In the genomic region with DNA sequence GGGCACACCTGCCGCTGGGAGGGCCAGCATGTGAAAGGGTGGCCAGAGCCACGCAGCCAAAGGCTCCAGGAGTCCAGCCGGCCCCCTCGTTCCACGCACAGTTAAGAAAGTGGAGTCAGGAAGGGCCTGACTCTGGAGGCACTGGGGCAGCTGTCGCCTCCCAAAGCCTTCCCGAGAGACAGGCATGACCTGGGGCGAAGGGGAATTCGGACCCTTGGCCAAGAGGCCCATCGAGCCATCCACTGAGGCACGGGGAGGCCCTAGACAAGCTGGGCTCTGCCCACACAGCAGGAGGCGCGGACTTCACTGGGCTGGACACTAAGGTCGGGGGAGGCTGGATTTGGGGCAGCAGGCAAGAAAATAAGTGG, we compare ENCODE assay signal across 17 cellular contexts. TPM values are rescaled to one million over a fixed set of nuclear protein-coding genes. Genes with fewer than 3 reads are reported as not detected.
DNase-seq lines count a peak whose midpoint lies in the region; ATAC-seq, FAIRE-seq and TF ChIP-seq lines count a peak whose summit lies in the region.
"Had no signal": no experiment of that assay in that cellular context is flagged by ENCODE, and none has a peak within 500 bp of the region (broad histone marks: within the 10 kb centered on the region; RNA-seq: fewer than 3 reads in every experiment).

No MANE protein-coding gene starts in this region.

- H3K9me3 ChIP-seq in right atrium auricular region (no peaks in the 10 kb centered on the region), kidney (ENCODE audit: control insufficient read depth in 1 of 2, low read length in 2 of 2) (no peaks in the 10 kb centered on the region), ovary (no peaks in the 10 kb centered on the region), vagina (no peaks in the 10 kb centered on the region)
- H3K9me3 ChIP-seq: adrenal gland had no signal

- no peak for TF ChIP-seq CTCF in right atrium auricular region (IDR thresholded peaks at IDR 0.05)
- TF ChIP-seq CTCF in kidney (IDR thresholded peaks at IDR 0.05; ENCODE audit: borderline replicate concordance, extremely low read depth, insufficient read depth), result no peak
- no peak for TF ChIP-seq CTCF in ovary (IDR thresholded peaks at IDR 0.05)
- TF ChIP-seq CTCF in vagina (IDR thresholded peaks at IDR 0.05), result no peak

- no peak overlapping the region for H3K27ac ChIP-seq in right atrium auricular region
- peak overlapping the region in 1 of 2 donors; percentile 37 for H3K27ac ChIP-seq in kidney (ENCODE audit: low read depth in 2 of 2, low read length in 2 of 2)
- peak overlapping the region; percentile 53 to 83 for H3K27ac ChIP-seq in ovary
- H3K27ac ChIP-seq in vagina, result peak overlapping the region; percentile 80

- 70 to 82% (median 75%) methylated on average over 14 of the region's 14 CpGs for WGBS in ovary, 3 donors

- H3K9ac ChIP-seq in kidney (ENCODE audit: low read length in 2 of 2), result no peak overlapping the region

- H3K27me3 ChIP-seq in right atrium auricular region, result no peaks in the 10 kb centered on the region
- H3K27me3 ChIP-seq in ovary, result no peaks in the 10 kb centered on the region
- no peaks in the 10 kb centered on the region for H3K27me3 ChIP-seq in vagina
- H3K27me3 ChIP-seq: adrenal gland had no signal

- TF ChIP-seq EP300 in ovary (IDR thresholded peaks at IDR 0.05), result no peak

- ATAC-seq in left cardiac atrium (no peak), HG02870 (IDR thresholded peaks at IDR 0.05; ENCODE audit: unreplicated experiment) (no peak)
- ATAC-seq: activated CD8-positive, alpha-beta T cell treated with anti-CD3 and anti-CD28 coated beads for 36 hours had no signal

- H3K4me3 ChIP-seq in right atrium auricular region, result no peak overlapping the region
- no peak overlapping the region for H3K4me3 ChIP-seq in kidney (ENCODE audit: low read length in 2 of 2)
- H3K4me3 ChIP-seq in ovary, result no peak overlapping the region
- H3K4me3 ChIP-seq in vagina, result no peak overlapping the region
- H3K4me3 ChIP-seq: adrenal gland had no signal

- H3K36me3 ChIP-seq in right atrium auricular region, result no peaks in the 10 kb centered on the region
- no peaks in the 10 kb centered on the region for H3K36me3 ChIP-seq in kidney (ENCODE audit: control insufficient read depth in 1 of 2, insufficient read depth in 2 of 2, low read length in 2 of 2)
- no peaks in the 10 kb centered on the region for H3K36me3 ChIP-seq in ovary
- H3K36me3 ChIP-seq in vagina, result no peaks in the 10 kb centered on the region
- H3K36me3 ChIP-seq: adrenal gland had no signal

- DNase-seq in right atrium auricular region (ENCODE audit: low spot score) (peak; percentile 56), left cardiac atrium (no peak), kidney (peak; percentile 81), ovary (peak in 1 of 5 donors; percentile 59), vagina (ENCODE audit: extremely low spot score in 2 of 2) (peak; percentile 85 to 94), NCI-H748 treated with DMSO at 0.1 percent for 48 hours (lab: John Stamatoyannopoulos, UW) (no peak)
- DNase-seq in stimulated activated CD4-positive, alpha-beta T cell treated with anti-CD3 and anti-CD28 coated beads, Interleukin-1b, Interleukin-23, amount 100 ng/mL, for 48 hours, result no peak
- DNase-seq: activated CD8-positive, alpha-beta T cell treated with anti-CD3 and anti-CD28 coated beads for 36 hours; central memory CD4-positive, alpha-beta T cell; KG1; mammary epithelial cell; stimulated activated naive CD4-positive, alpha-beta T cell had no signal

- intact Hi-C loops in left cardiac atrium (cut with DNase I), result no loop called here
- intact Hi-C loops in kidney (cut with DNase I), result no loop called here
- intact Hi-C loops in ovary (cut with DNase I), result loop anchor here in 3 of 4 donors (1.0 to 5.0 kb wide), 4 partner anchors 33 to 852 kb away; a partner anchor contains a TSS
- intact Hi-C loops in vagina (cut with DNase I), result loop anchor here (1.0 kb wide), 1 partner anchor 27 kb away; no protein-coding TSS in a partner anchor

- TF ChIP-seq POLR2A in ovary (IDR thresholded peaks at IDR 0.05) (no peak), vagina (IDR thresholded peaks at IDR 0.05) (no peak)

- FAIRE-seq in kidney (lab: Jason Lieb, UNC), result no peak
- FAIRE-seq: G401.6, GM12891, RCC 7860 had no signal

- H3K4me1 ChIP-seq in right atrium auricular region (peaks cover 0 to 32% of the 10 kb centered on the region in 2 donors), kidney (ENCODE audit: control insufficient read depth in 1 of 2, insufficient read depth in 1 of 2, low read depth in 1 of 2, low read length in 2 of 2) (peaks cover 7 to 25% of the 10 kb centered on the region in 2 donors), ovary (ENCODE audit: insufficient read depth) (peaks cover 35% of the 10 kb centered on the region), vagina (peaks cover 59% of the 10 kb centered on the region)

RNA-seq across cellular contexts. Expression of a gene that starts 38.5 kb away (rescaled TPM):
- 10 to 100 TPM in 1 of 2 donors, 1 to 10 TPM in 1; 9.9 to 16.4 TPM for total RNA-seq in right atrium auricular region
- total RNA-seq in left cardiac atrium, result 10 to 100 TPM; 12.2 to 31.9 TPM
- total RNA-seq in kidney, result 42.1 TPM
- 3.0 TPM for polyA plus RNA-seq in kidney (ENCODE audit: insufficient read depth, low read depth, low replicate concordance)
- 10 to 100 TPM; 32.7 to 69.5 (median 50.3) TPM for total RNA-seq in ovary
- polyA plus RNA-seq in ovary, result 10 to 100 TPM; 16.7 to 29.5 TPM
- total RNA-seq in vagina, result 55.5 TPM

RNA-seq across cellular contexts. Expression of a gene that starts 53.8 kb away (rescaled TPM):
- not detected for total RNA-seq in right atrium auricular region
- total RNA-seq in left cardiac atrium, result not detected
- 0.13 TPM for total RNA-seq in kidney
- polyA plus RNA-seq in kidney (ENCODE audit: insufficient read depth, low read depth, low replicate concordance), result not detected
- total RNA-seq in ovary, result 1 to 10 TPM in 5 of 7 donors, under 1 TPM in 2; 0.15 to 6.1 (median 1.6) TPM
- polyA plus RNA-seq in ovary, result under 1 TPM in 1 of 2 donors, not detected in 1; 0.18 TPM
- total RNA-seq in vagina, result 0.49 TPM
- total RNA-seq: activated CD8-positive, alpha-beta T cell treated with anti-CD3 and anti-CD28 coated beads for 36 hours; mammary epithelial cell had no signal
- polyA plus RNA-seq: mammary epithelial cell had no signal

Comparison
In these comparisons a context has a peak if more than half of its experiments do, and no peak if none do; other contexts are left out.
1. DNase-seq: peak in right atrium auricular region (single experiment), kidney (single experiment) and vagina (2 of 2); none in left cardiac atrium (single experiment), stimulated activated CD4-positive, alpha-beta T cell treated with anti-CD3 and anti-CD28 coated beads, Interleukin-1b, Interleukin-23, amount 100 ng/mL, for 48 hours (single experiment) and NCI-H748 treated with DMSO at 0.1 percent for 48 hours (single experiment).
2. H3K27ac ChIP-seq: peak in ovary (2 of 2) and vagina (single experiment); none in right atrium auricular region (0 of 2).
3. intact Hi-C loops: an anchor here in ovary (1.0 to 5.0 kb wide) and vagina (1.0 kb wide); none called in left cardiac atrium and kidney.